In genomic region chr2:95729556-95729955, GRCh38 we compare ENCODE assay signal across 9 cellular contexts.
"Had no signal": no experiment of that assay in that cellular context is flagged by ENCODE, and none has a peak within 500 bp of the region (broad histone marks: within the 10 kb centered on the region; RNA-seq: fewer than 3 reads in every experiment).

No MANE protein-coding gene starts in this region.

- H3K4me3 ChIP-seq: MG63, SJCRH30, SK-N-MC had no signal

- H3K36me3 ChIP-seq: MG63, SJCRH30 had no signal

- H3K27ac ChIP-seq: RWPE1, SJCRH30, SK-N-MC had no signal

- H3K4me1 ChIP-seq: SJCRH30 had no signal

- DNase-seq: NCI-H1048; NCI-H446 treated with DMSO at 0.1 percent for 48 hours; NCI-H510A; NK-92 treated with Interleukin-12 subunit alpha and Interleukin-12 subunit beta, amount 100 ng/mL, for 24 hours; SIG-M5 had no signal

- H3K9me3 ChIP-seq: MG63, SJCRH30 had no signal

- H3K27me3 ChIP-seq: MG63, SJCRH30 had no signal
